1 cellular context compared by ENCODE assay signal in the genomic region with DNA sequence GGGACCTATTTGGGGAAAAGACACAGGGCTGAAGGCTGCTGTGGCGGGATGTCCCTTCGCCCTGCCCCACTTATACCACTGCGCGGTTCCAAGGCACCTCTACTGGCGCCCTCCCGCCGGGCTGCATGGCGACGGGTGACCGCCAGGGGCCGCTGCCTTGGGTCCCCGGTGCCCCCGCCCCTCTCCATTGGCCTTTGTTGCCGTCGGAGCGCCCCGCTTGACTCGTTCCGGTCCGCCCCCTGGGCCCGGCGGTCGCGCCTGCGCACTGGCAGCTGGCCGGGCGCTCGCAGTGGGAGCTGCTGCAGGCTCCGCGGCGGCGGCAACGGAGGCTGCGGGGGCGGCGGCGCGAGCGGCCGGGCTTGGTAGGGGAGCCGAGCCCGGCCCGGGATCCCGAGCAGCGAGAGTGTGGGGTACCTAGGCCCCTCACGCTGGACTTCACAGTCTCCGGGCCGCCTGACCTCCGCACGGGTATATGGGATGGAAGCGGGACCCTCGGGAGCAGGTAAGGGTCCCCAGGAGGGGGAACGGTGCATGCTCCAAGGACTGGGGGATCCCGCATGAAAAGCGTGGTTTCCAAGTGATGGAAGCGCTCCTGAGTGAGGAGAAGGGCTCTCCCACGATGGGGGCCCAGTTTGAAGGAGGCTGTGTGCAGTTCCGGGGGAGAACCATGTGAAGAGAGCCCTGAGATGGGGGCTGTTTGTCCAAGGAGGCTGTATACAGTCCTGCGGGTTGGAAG.
TF ChIP-seq lines count a peak whose summit lies in the region.

A gene (plus strand): TSS at position 265 of the 736 bp plus-strand sequence. CDS start 213 bp downstream, at position 478.

TF ChIP-seq in GM12878, 131 proteins besides CTCF, POLR2A, EP300 and RAD21 (continued from another document):
- TF ChIP-seq, protein P1, sequence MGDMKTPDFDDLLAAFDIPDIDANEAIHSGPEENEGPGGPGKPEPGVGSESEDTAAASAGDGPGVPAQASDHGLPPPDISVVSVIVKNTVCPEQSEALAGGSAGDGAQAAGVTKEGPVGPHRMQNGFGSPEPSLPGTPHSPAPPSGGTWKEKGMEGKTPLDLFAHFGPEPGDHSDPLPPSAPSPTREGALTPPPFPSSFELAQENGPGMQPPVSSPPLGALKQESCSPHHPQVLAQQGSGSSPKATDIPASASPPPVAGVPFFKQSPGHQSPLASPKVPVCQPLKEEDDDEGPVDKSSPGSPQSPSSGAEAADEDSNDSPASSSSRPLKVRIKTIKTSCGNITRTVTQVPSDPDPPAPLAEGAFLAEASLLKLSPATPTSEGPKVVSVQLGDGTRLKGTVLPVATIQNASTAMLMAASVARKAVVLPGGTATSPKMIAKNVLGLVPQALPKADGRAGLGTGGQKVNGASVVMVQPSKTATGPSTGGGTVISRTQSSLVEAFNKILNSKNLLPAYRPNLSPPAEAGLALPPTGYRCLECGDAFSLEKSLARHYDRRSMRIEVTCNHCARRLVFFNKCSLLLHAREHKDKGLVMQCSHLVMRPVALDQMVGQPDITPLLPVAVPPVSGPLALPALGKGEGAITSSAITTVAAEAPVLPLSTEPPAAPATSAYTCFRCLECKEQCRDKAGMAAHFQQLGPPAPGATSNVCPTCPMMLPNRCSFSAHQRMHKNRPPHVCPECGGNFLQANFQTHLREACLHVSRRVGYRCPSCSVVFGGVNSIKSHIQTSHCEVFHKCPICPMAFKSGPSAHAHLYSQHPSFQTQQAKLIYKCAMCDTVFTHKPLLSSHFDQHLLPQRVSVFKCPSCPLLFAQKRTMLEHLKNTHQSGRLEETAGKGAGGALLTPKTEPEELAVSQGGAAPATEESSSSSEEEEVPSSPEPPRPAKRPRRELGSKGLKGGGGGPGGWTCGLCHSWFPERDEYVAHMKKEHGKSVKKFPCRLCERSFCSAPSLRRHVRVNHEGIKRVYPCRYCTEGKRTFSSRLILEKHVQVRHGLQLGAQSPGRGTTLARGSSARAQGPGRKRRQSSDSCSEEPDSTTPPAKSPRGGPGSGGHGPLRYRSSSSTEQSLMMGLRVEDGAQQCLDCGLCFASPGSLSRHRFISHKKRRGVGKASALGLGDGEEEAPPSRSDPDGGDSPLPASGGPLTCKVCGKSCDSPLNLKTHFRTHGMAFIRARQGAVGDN (IDR thresholded peaks at IDR 0.05) = peak; percentile 62
- TF ChIP-seq SP1 (IDR thresholded peaks at IDR 0.05; ENCODE audit: low read depth, low read length) (peak; percentile 70), ZNF207 (IDR thresholded peaks at IDR 0.05; ENCODE audit: borderline replicate concordance) (0 out of 2 replicates have a peak, but pooled peaks have one; percentile 49), TARDBP (IDR thresholded peaks at IDR 0.05; ENCODE audit: borderline replicate concordance) (no peak), KAT2A (conservative IDR thresholded peaks at IDR 0.05; ENCODE audit: control insufficient read depth, low read depth, low read length) (no peak), RB1 (IDR thresholded peaks at IDR 0.05; ENCODE audit: borderline replicate concordance) (peak; percentile 95; the same call in 1 of the 2 replicates), CBX5 (IDR thresholded peaks at IDR 0.05; ENCODE audit: low read depth) (0 out of 2 replicates have a peak, but pooled peaks have one; percentile 53), YY1 (IDR thresholded peaks at IDR 0.05; ENCODE audit: low read depth, low read length) (peak; percentile 87), KLF5 (IDR thresholded peaks at IDR 0.05; ENCODE audit: partially characterized antibody) (peak; percentile 74), DPF2 (IDR thresholded peaks at IDR 0.05) (peak; percentile 70), CHD2 (IDR thresholded peaks at IDR 0.05; ENCODE audit: borderline replicate concordance, low read depth, low read length) (0 out of 2 replicates have a peak, but pooled peaks have one; percentile 21), RELA (IDR thresholded peaks at IDR 0.05; ENCODE audit: borderline replicate concordance, partially characterized antibody) (peak; percentile 89), POLR2AphosphoS2 (IDR thresholded peaks at IDR 0.05; ENCODE audit: low read depth, low read length) (peak; percentile 72; the same call in 1 of the 2 replicates), NRF1 (conservative IDR thresholded peaks at IDR 0.05; ENCODE audit: low read depth, low read length) (peak; percentile 77), RUNX3 (IDR thresholded peaks at IDR 0.05; ENCODE audit: low read length) (0 out of 2 replicates have a peak, but pooled peaks have one; percentile 41), FOXK2 (IDR thresholded peaks at IDR 0.05) (0 out of 2 replicates have a peak, but pooled peaks have one; percentile 26), EGR1 (IDR thresholded peaks at IDR 0.05; ENCODE audit: borderline replicate concordance in 1 of 2, low read depth in 2 of 2, low read length in 2 of 2) (peak in 1 of 2 experiments; percentile 97; a peak in 2 of 3 replicates), GATAD2B (conservative IDR thresholded peaks at IDR 0.05; ENCODE audit: low read depth) (peak; percentile 66; the same call in 1 of the 2 replicates), SIN3A (IDR thresholded peaks at IDR 0.05; ENCODE audit: low read depth, low read length) (peak; percentile 33; the same call in 1 of the 2 replicates)
- TF ChIP-seq, protein P2, sequence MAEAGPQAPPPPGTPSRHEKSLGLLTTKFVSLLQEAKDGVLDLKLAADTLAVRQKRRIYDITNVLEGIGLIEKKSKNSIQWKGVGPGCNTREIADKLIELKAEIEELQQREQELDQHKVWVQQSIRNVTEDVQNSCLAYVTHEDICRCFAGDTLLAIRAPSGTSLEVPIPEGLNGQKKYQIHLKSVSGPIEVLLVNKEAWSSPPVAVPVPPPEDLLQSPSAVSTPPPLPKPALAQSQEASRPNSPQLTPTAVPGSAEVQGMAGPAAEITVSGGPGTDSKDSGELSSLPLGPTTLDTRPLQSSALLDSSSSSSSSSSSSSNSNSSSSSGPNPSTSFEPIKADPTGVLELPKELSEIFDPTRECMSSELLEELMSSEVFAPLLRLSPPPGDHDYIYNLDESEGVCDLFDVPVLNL (IDR thresholded peaks at IDR 0.05; ENCODE audit: low read depth, low read length) = 0 out of 2 replicates have a peak, but pooled peaks have one; percentile 39
- TF ChIP-seq, protein P3, sequence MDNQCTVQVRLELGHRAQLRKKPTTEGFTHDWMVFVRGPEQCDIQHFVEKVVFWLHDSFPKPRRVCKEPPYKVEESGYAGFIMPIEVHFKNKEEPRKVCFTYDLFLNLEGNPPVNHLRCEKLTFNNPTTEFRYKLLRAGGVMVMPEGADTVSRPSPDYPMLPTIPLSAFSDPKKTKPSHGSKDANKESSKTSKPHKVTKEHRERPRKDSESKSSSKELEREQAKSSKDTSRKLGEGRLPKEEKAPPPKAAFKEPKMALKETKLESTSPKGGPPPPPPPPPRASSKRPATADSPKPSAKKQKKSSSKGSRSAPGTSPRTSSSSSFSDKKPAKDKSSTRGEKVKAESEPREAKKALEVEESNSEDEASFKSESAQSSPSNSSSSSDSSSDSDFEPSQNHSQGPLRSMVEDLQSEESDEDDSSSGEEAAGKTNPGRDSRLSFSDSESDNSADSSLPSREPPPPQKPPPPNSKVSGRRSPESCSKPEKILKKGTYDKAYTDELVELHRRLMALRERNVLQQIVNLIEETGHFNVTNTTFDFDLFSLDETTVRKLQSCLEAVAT (IDR thresholded peaks at IDR 0.05) = no peak
- TF ChIP-seq, protein P4, sequence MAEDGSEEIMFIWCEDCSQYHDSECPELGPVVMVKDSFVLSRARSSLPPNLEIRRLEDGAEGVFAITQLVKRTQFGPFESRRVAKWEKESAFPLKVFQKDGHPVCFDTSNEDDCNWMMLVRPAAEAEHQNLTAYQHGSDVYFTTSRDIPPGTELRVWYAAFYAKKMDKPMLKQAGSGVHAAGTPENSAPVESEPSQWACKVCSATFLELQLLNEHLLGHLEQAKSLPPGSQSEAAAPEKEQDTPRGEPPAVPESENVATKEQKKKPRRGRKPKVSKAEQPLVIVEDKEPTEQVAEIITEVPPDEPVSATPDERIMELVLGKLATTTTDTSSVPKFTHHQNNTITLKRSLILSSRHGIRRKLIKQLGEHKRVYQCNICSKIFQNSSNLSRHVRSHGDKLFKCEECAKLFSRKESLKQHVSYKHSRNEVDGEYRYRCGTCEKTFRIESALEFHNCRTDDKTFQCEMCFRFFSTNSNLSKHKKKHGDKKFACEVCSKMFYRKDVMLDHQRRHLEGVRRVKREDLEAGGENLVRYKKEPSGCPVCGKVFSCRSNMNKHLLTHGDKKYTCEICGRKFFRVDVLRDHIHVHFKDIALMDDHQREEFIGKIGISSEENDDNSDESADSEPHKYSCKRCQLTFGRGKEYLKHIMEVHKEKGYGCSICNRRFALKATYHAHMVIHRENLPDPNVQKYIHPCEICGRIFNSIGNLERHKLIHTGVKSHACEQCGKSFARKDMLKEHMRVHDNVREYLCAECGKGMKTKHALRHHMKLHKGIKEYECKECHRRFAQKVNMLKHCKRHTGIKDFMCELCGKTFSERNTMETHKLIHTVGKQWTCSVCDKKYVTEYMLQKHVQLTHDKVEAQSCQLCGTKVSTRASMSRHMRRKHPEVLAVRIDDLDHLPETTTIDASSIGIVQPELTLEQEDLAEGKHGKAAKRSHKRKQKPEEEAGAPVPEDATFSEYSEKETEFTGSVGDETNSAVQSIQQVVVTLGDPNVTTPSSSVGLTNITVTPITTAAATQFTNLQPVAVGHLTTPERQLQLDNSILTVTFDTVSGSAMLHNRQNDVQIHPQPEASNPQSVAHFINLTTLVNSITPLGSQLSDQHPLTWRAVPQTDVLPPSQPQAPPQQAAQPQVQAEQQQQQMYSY (CRISPR knock-in tag; IDR thresholded peaks at IDR 0.05) = no peak
- TF ChIP-seq, protein P5, sequence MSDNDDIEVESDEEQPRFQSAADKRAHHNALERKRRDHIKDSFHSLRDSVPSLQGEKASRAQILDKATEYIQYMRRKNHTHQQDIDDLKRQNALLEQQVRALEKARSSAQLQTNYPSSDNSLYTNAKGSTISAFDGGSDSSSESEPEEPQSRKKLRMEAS (IDR thresholded peaks at IDR 0.05; ENCODE audit: low read depth, low read length) = 0 out of 2 replicates have a peak, but pooled peaks have one; percentile 32
- TF ChIP-seq, protein P6, sequence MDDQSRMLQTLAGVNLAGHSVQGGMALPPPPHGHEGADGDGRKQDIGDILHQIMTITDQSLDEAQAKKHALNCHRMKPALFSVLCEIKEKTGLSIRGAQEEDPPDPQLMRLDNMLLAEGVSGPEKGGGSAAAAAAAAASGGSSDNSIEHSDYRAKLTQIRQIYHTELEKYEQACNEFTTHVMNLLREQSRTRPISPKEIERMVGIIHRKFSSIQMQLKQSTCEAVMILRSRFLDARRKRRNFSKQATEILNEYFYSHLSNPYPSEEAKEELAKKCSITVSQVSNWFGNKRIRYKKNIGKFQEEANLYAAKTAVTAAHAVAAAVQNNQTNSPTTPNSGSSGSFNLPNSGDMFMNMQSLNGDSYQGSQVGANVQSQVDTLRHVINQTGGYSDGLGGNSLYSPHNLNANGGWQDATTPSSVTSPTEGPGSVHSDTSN (IDR thresholded peaks at IDR 0.05; ENCODE audit: insufficient replicate concordance, low read depth, low read length) = peak; percentile 7
- TF ChIP-seq, protein P7, sequence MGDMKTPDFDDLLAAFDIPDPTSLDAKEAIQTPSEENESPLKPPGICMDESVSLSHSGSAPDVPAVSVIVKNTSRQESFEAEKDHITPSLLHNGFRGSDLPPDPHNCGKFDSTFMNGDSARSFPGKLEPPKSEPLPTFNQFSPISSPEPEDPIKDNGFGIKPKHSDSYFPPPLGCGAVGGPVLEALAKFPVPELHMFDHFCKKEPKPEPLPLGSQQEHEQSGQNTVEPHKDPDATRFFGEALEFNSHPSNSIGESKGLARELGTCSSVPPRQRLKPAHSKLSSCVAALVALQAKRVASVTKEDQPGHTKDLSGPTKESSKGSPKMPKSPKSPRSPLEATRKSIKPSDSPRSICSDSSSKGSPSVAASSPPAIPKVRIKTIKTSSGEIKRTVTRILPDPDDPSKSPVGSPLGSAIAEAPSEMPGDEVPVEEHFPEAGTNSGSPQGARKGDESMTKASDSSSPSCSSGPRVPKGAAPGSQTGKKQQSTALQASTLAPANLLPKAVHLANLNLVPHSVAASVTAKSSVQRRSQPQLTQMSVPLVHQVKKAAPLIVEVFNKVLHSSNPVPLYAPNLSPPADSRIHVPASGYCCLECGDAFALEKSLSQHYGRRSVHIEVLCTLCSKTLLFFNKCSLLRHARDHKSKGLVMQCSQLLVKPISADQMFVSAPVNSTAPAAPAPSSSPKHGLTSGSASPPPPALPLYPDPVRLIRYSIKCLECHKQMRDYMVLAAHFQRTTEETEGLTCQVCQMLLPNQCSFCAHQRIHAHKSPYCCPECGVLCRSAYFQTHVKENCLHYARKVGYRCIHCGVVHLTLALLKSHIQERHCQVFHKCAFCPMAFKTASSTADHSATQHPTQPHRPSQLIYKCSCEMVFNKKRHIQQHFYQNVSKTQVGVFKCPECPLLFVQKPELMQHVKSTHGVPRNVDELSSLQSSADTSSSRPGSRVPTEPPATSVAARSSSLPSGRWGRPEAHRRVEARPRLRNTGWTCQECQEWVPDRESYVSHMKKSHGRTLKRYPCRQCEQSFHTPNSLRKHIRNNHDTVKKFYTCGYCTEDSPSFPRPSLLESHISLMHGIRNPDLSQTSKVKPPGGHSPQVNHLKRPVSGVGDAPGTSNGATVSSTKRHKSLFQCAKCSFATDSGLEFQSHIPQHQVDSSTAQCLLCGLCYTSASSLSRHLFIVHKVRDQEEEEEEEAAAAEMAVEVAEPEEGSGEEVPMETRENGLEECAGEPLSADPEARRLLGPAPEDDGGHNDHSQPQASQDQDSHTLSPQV (IDR thresholded peaks at IDR 0.05) = peak; percentile 64; the same call in 1 of the 2 replicates
TF ChIP-seq in GM12878: peak in this region for 37.
